ENCODE assay signal across 9 cellular contexts in genomic region chr3:124827476-124828206, GRCh38. TPM values are rescaled to one million over a fixed set of nuclear protein-coding genes. Genes with fewer than 3 reads are reported as not detected.
A peak's percentile ranks its signal among the peaks of the same experiment; 100 is the strongest.
DNase-seq lines count a peak whose midpoint lies in the region; FAIRE-seq and TF ChIP-seq lines count a peak whose summit lies in the region.
"Not testable (repeated sequence)": the region's sequence is repeated elsewhere in the genome, so short reads cannot be mapped to it uniquely, and the experiment has no call there.
"Had no signal": no experiment of that assay in that cellular context is flagged by ENCODE, and none has a peak within 500 bp of the region (broad histone marks: within the 10 kb centered on the region; RNA-seq: fewer than 3 reads in every experiment).

No MANE protein-coding gene starts in this region.

- not testable (repeated sequence) for H3K4me3 Mint-ChIP-seq in osteocyte (ENCODE audit: unreplicated experiment)
- H3K4me3 Mint-ChIP-seq in type B pancreatic cell: peak overlapping the region; percentile 30

- peak overlapping the region; percentile 75 for H3K27ac Mint-ChIP-seq in osteocyte (ENCODE audit: unreplicated experiment)
- H3K27ac Mint-ChIP-seq in type B pancreatic cell: not testable (repeated sequence)

- H3K9me3 Mint-ChIP-seq in osteocyte (ENCODE audit: unreplicated experiment); type B pancreatic cell: not testable (repeated sequence)

- peaks cover 49% of the 10 kb centered on the region for H3K4me1 ChIP-seq in HUES64 (ENCODE audit: insufficient read depth, low read length)
- H3K4me1 ChIP-seq in SJSA1 (replicated peaks): peaks cover 46% of the 10 kb centered on the region
- not testable (repeated sequence) for H3K4me1 ChIP-seq in kidney (ENCODE audit: control insufficient read depth in 1 of 2, insufficient read depth in 1 of 2, low read depth in 1 of 2, low read length in 2 of 2)

- peaks cover 40% of the 10 kb centered on the region for H3K36me3 ChIP-seq in HUES64 (ENCODE audit: insufficient read depth, low read length)
- not testable (repeated sequence) for H3K36me3 ChIP-seq in SJSA1; kidney (ENCODE audit: control insufficient read depth in 1 of 2, insufficient read depth in 2 of 2, low read length in 2 of 2)
- H3K36me3 ChIP-seq in brain microvascular endothelial cell (replicated peaks): peaks cover 22% of the 10 kb centered on the region

- not testable (repeated sequence) for FAIRE-seq in D721Med (lab: Jason Lieb, UNC); kidney (lab: Jason Lieb, UNC)

- intact Hi-C loops in kidney (cut with DNase I): not testable (repeated sequence)

- WGBS in HUES64: 14% methylated on average over 15 of the region's 15 CpGs

- not testable (repeated sequence) for H3K27me3 ChIP-seq in HUES64 (ENCODE audit: insufficient read depth, low read length); SJSA1 (replicated peaks); brain microvascular endothelial cell (replicated peaks)

- H3K9me3 ChIP-seq in HUES64 (ENCODE audit: insufficient read depth, low read depth, low read length); SJSA1 (replicated peaks); kidney (ENCODE audit: control insufficient read depth in 1 of 2, low read length in 2 of 2): not testable (repeated sequence)

- not testable (repeated sequence) for DNase-seq in D721Med (ENCODE audit: insufficient read length, low spot score); fibroblast of mammary gland (ENCODE audit: low read depth); kidney; osteocyte (ENCODE audit: extremely low spot score, unreplicated experiment); type B pancreatic cell (ENCODE audit: extremely low spot score, unreplicated experiment)
- DNase-seq in SJSA1 (ENCODE audit: low read depth in 1 of 2, low spot score in 2 of 2) (peak in 1 of 2 experiments; percentile 31), brain microvascular endothelial cell (peak; percentile 41)

- not testable (repeated sequence) for H3K4me3 ChIP-seq in HUES64 (ENCODE audit: low read length); SJSA1; brain microvascular endothelial cell (ENCODE audit: low read depth, low read length); fibroblast of mammary gland (ENCODE audit: control insufficient read depth, low read depth, low read length); kidney (ENCODE audit: low read length in 2 of 2)

- H3K36me3 Mint-ChIP-seq in osteocyte (ENCODE audit: unreplicated experiment) (peaks cover 46% of the 10 kb centered on the region), type B pancreatic cell (peaks cover 25% of the 10 kb centered on the region)

- TF ChIP-seq CTCF in D721Med (IDR thresholded peaks at IDR 0.05; ENCODE audit: insufficient read depth, missing control alignments): peak; percentile 15
- peak; percentile 51 for TF ChIP-seq CTCF in brain microvascular endothelial cell (IDR thresholded peaks at IDR 0.05; ENCODE audit: low read depth, low read length, missing control alignments)
- peak; percentile 13 for TF ChIP-seq CTCF in fibroblast of mammary gland (conservative IDR thresholded peaks at IDR 0.05; ENCODE audit: control insufficient read depth, insufficient read depth, low read depth, low read length)
- TF ChIP-seq CTCF in kidney (IDR thresholded peaks at IDR 0.05; ENCODE audit: borderline replicate concordance, extremely low read depth, insufficient read depth): peak; percentile 8
- TF ChIP-seq CTCF in osteocyte (IDR thresholded peaks at IDR 0.05): peak; percentile 47
- peak; percentile 77 for TF ChIP-seq CTCF in type B pancreatic cell (conservative IDR thresholded peaks at IDR 0.05)

- in situ Hi-C loops in brain microvascular endothelial cell (cut with HindIII; ENCODE audit: low pct_ligation_motif_present, low sequenced_read_pairs): not testable (repeated sequence)

- not testable (repeated sequence) for H3K27me3 Mint-ChIP-seq in osteocyte (ENCODE audit: unreplicated experiment); type B pancreatic cell

- H3K27ac ChIP-seq in HUES64 (ENCODE audit: low read depth, low read length) (peak overlapping the region; percentile 95), SJSA1 (peak overlapping the region; percentile 51; the same call in 1 of the 2 replicates), brain microvascular endothelial cell (peak overlapping the region; percentile 12)
- not testable (repeated sequence) for H3K27ac ChIP-seq in kidney (ENCODE audit: low read depth in 2 of 2, low read length in 2 of 2)

- H3K9ac ChIP-seq in HUES64 (ENCODE audit: low read depth, low read length): peak overlapping the region; percentile 56
- not testable (repeated sequence) for H3K9ac ChIP-seq in kidney (ENCODE audit: low read length in 2 of 2)

- H3K4me1 Mint-ChIP-seq in osteocyte (ENCODE audit: unreplicated experiment) (peaks cover 46% of the 10 kb centered on the region), type B pancreatic cell (ENCODE audit: unreplicated experiment) (peaks cover 22% of the 10 kb centered on the region)

RNA-seq across cellular contexts. Expression of gene ITGB5, which starts 59.5 kb away (rescaled TPM):
- polyA plus RNA-seq in HUES64 (2013, experiment 1 of 2): 99.8 TPM
- 111 TPM for polyA plus RNA-seq in HUES64 (2013, experiment 2 of 2)
- 84.6 and 140 TPM in 2 replicates for total RNA-seq in SJSA1 (2014; rRNA removed; shearing (Covaris generic))
- total RNA-seq in kidney: 115 TPM
- 115 TPM for polyA plus RNA-seq in kidney (ENCODE audit: insufficient read depth, low read depth, low replicate concordance)
- total RNA-seq in osteocyte: 419 and 441 TPM in 2 replicates
- 46.0 and 70.7 TPM in 2 replicates for total RNA-seq in type B pancreatic cell (ENCODE audit: low replicate concordance)
- total RNA-seq: T-helper 2 cell treated with Interferon-gamma antibody and Interleukin-4, amounts not matched to agents 100 ng/mL and 5 ng/mL, for 36 hours had no signal

Comparison
In these comparisons a context has a peak if more than half of its experiments do, and no peak if none do; other contexts are left out.
1. CTCF ChIP-seq: peak in every context shown above with its lines; median percentile 77 in type B pancreatic cell; 51 in brain microvascular endothelial cell; 47 in osteocyte; 15 in D721Med; 13 in fibroblast of mammary gland; 8 in kidney.